In genomic region chr6:26205625-26206574, GRCh38 we compare ENCODE assay signal across 8 cellular contexts.
A peak's percentile ranks its signal among the peaks of the same experiment; 100 is the strongest.
DNase-seq lines count a peak whose midpoint lies in the region; ATAC-seq and TF ChIP-seq lines count a peak whose summit lies in the region.

No MANE protein-coding gene starts in this region.

- peaks cover 16% of the 10 kb centered on the region for H3K4me1 ChIP-seq in osteoblast (ENCODE audit: insufficient read depth, low read length)

- H2AFZ ChIP-seq in osteoblast (ENCODE audit: low read length) = peak overlapping the region; percentile 85

- H3K27ac ChIP-seq in osteoblast (ENCODE audit: low read depth, low read length) = peak overlapping the region; percentile 98

- TF ChIP-seq CTCF in fibroblast of the aortic adventitia (IDR thresholded peaks at IDR 0.05; ENCODE audit: insufficient read depth, low read length) (no peak), osteoblast (IDR thresholded peaks at IDR 0.05; ENCODE audit: extremely low read depth, low read depth, low read length) (no peak)

- H3K4me2 ChIP-seq in osteoblast (ENCODE audit: insufficient read depth, low read length) = peak overlapping the region; percentile 85

- no peaks in the 10 kb centered on the region for H3K9me3 ChIP-seq in osteoblast (ENCODE audit: low read depth, low read length)

- H3K36me3 ChIP-seq in osteoblast (ENCODE audit: insufficient read depth, low read length) = no peaks in the 10 kb centered on the region

- ATAC-seq in HG03097 (IDR thresholded peaks at IDR 0.05; ENCODE audit: low FRiP score, unreplicated experiment) = no peak
- ATAC-seq in activated CD4-positive, CD25-positive, alpha-beta regulatory T cell treated with anti-CD3 and anti-CD28 coated beads, Interleukin-2, amount 50 U/mL, for 24 hours = no peak

- no peaks in the 10 kb centered on the region for H4K20me1 ChIP-seq in osteoblast (ENCODE audit: insufficient read depth, low read length)

- H3K4me3 ChIP-seq in fibroblast of the aortic adventitia (ENCODE audit: low read depth, low read length) = peak overlapping the region; percentile 97
- peak overlapping the region; percentile 83 for H3K4me3 ChIP-seq in osteoblast (ENCODE audit: insufficient read depth, low read length)

- DNase-seq in ELR (ENCODE audit: low read depth) (peak; percentile 90), HT1080 (ENCODE audit: low read depth) (peak; percentile 88), SK-N-DZ (ENCODE audit: low spot score) (peak; percentile 62), fibroblast of the aortic adventitia (ENCODE audit: low read depth) (peak; percentile 91), osteoblast (ENCODE audit: insufficient read length, low spot score, missing footprints) (peak; percentile 89), mesenteric fat pad (ENCODE audit: low spot score) (no peak)

- no peaks in the 10 kb centered on the region for H3K79me2 ChIP-seq in osteoblast (ENCODE audit: insufficient read depth, low read length)

- H3K27me3 ChIP-seq in osteoblast (ENCODE audit: insufficient read depth, low read length) = no peaks in the 10 kb centered on the region
